2 cellular contexts compared by ENCODE assay signal in the genomic region with DNA sequence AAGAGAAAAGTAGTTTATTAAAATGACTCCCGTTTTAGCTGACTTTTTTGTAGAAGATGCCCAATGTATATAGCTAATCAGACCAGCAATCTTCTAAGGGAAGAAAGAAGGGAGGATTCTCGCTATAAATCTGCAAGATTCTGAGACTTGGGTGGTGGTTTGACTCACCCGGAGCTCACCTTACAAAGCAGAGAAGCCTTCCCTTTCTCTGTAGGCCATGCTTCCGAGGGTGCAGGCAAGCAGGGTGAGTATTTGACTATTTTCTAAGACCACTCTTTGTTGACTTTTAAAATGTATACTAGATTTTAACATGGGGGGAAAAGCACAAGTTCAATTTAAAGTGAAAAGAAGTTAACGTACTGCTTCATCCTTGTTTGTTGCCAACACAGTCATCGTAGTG.
TF ChIP-seq lines count a peak whose summit lies in the region.

No MANE protein-coding gene starts in this region.

TF ChIP-seq in GM12878, 131 proteins besides CTCF, POLR2A, EP300 and RAD21:
- 0 out of 2 replicates have a peak, but pooled peaks have one; percentile 5 for TF ChIP-seq EZH2 (IDR thresholded peaks at IDR 0.05; ENCODE audit: borderline replicate concordance, control insufficient read depth, low read depth, low read length)
- TF ChIP-seq KAT2A (conservative IDR thresholded peaks at IDR 0.05; ENCODE audit: control insufficient read depth, low read depth, low read length), result no peak

TF ChIP-seq in HepG2, 621 proteins besides CTCF, POLR2A, EP300 and RAD21:
- TF ChIP-seq, protein P1, sequence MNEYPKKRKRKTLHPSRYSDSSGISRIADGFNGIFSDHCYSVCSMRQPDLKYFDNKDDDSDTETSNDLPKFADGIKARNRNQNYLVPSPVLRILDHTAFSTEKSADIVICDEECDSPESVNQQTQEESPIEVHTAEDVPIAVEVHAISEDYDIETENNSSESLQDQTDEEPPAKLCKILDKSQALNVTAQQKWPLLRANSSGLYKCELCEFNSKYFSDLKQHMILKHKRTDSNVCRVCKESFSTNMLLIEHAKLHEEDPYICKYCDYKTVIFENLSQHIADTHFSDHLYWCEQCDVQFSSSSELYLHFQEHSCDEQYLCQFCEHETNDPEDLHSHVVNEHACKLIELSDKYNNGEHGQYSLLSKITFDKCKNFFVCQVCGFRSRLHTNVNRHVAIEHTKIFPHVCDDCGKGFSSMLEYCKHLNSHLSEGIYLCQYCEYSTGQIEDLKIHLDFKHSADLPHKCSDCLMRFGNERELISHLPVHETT (CRISPR knock-in tag; conservative IDR thresholded peaks at IDR 0.05), result no peak
- TF ChIP-seq, protein P2, sequence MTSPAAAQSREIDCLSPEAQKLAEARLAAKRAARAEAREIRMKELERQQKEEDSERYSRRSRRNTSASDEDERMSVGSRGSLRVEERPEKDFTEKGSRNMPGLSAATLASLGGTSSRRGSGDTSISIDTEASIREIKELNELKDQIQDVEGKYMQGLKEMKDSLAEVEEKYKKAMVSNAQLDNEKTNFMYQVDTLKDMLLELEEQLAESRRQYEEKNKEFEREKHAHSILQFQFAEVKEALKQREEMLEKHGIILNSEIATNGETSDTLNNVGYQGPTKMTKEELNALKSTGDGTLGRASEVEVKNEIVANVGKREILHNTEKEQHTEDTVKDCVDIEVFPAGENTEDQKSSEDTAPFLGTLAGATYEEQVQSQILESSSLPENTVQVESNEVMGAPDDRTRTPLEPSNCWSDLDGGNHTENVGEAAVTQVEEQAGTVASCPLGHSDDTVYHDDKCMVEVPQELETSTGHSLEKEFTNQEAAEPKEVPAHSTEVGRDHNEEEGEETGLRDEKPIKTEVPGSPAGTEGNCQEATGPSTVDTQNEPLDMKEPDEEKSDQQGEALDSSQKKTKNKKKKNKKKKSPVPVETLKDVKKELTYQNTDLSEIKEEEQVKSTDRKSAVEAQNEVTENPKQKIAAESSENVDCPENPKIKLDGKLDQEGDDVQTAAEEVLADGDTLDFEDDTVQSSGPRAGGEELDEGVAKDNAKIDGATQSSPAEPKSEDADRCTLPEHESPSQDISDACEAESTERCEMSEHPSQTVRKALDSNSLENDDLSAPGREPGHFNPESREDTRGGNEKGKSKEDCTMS (CRISPR knock-in tag; conservative IDR thresholded peaks at IDR 0.05), result no peak
- TF ChIP-seq ARID3A (IDR thresholded peaks at IDR 0.05; ENCODE audit: low read depth, low read length) (no peak), MXI1 (IDR thresholded peaks at IDR 0.05; ENCODE audit: borderline replicate concordance, low read depth, low read length) (no peak), TBP (CRISPR knock-in tag; IDR thresholded peaks at IDR 0.05) (no peak), ZNF850 (CRISPR knock-in tag; conservative IDR thresholded peaks at IDR 0.05) (no peak), THYN1 (CRISPR knock-in tag; IDR thresholded peaks at IDR 0.05; ENCODE audit: borderline replicate concordance, low read depth) (no peak), HOXD1 (CRISPR knock-in tag; IDR thresholded peaks at IDR 0.05) (no peak), SALL2 (CRISPR knock-in tag; IDR thresholded peaks at IDR 0.05) (no peak), ZNF124 (CRISPR knock-in tag; IDR thresholded peaks at IDR 0.05) (no peak), GATAD2A (CRISPR knock-in tag; IDR thresholded peaks at IDR 0.05) (no peak), RARG (CRISPR knock-in tag; IDR thresholded peaks at IDR 0.05; ENCODE audit: low read depth) (no peak), GLI4 (CRISPR knock-in tag; IDR thresholded peaks at IDR 0.05; ENCODE audit: borderline replicate concordance) (no peak), FOXJ3 (CRISPR knock-in tag; IDR thresholded peaks at IDR 0.05; ENCODE audit: borderline replicate concordance) (no peak), FIP1L1 (IDR thresholded peaks at IDR 0.05; ENCODE audit: borderline replicate concordance, insufficient read depth, low read depth, low read length) (no peak), ZNF468 (CRISPR knock-in tag; IDR thresholded peaks at IDR 0.05) (no peak), NONO (IDR thresholded peaks at IDR 0.05) (no peak), NONO (CRISPR knock-in tag; conservative IDR thresholded peaks at IDR 0.05) (no peak)
- TF ChIP-seq, protein P3, sequence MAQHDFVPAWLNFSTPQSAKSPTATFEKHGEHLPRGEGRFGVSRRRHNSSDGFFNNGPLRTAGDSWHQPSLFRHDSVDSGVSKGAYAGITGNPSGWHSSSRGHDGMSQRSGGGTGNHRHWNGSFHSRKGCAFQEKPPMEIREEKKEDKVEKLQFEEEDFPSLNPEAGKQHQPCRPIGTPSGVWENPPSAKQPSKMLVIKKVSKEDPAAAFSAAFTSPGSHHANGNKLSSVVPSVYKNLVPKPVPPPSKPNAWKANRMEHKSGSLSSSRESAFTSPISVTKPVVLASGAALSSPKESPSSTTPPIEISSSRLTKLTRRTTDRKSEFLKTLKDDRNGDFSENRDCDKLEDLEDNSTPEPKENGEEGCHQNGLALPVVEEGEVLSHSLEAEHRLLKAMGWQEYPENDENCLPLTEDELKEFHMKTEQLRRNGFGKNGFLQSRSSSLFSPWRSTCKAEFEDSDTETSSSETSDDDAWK (CRISPR knock-in tag; IDR thresholded peaks at IDR 0.05), result no peak
